In the genomic region with DNA sequence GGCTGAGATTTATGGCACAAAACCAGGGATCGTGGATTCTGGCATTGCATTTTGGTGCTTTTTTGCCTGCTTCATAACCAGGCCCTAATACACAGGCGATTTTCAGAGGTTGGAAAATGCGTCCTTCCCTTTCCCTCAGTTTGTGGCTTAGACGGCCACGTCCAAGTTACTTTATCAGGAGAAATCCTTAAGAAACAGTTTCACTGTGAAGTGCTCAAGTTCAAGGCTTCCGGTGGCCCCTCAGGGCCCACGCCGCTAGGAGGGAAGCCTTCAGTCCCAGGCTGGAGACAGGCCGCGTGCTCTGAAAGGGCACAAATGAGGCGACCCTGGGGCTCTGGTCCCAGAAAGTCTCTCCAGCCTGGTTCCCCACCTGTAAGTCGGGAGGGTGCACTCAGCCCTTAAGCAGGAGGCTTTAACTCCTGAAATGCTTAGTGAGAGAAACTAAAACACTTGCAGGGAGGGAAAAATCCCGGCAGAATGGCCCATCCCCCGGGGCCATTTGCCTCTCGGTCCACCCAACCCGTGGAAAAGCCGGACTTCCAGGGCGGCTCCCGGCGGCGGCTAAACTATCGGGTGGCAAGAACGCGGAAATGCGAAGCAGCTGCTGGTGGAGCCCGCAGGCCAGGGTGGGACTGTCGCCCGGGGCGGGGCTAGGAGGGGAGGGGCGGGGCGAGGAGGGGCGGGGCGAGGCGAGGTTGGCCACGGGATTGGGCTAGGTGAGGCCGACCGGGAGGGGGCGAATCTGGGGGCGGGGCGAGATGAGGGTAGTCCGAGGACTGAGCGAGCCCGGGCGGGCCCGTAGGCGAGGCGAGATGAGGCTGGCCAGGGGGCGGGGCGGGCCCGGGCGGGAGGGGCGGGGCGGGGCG, we compare ENCODE assay signal across 8 cellular contexts. TPM values are rescaled to one million over a fixed set of nuclear protein-coding genes. Genes with fewer than 3 reads are reported as not detected.
DNase-seq lines count a peak whose midpoint lies in the region; ATAC-seq and TF ChIP-seq lines count a peak whose summit lies in the region.

No MANE protein-coding gene starts in this region.

- no peaks in the 10 kb centered on the region for H3K27me3 Mint-ChIP-seq in activated B cell treated with CpG ODN at 0.5 μM for 24 hours

- no peak for TF ChIP-seq CTCF in AG10803 (conservative IDR thresholded peaks at IDR 0.05; ENCODE audit: low read length)
- no peak for TF ChIP-seq CTCF in activated B cell treated with CpG ODN at 0.5 μM for 24 hours (IDR thresholded peaks at IDR 0.05)
- TF ChIP-seq CTCF in cardiac fibroblast (IDR thresholded peaks at IDR 0.05; ENCODE audit: low read depth, low read length) = no peak

- CTCF ChIA-PET in activated B cell treated with CpG ODN at 0.5 μM for 24 hours (lab: Charles Lee) = interaction anchor here (0.7 to 2.8 kb wide), 4 partner anchors 22 to 1527 kb away, joined by 3 to 9 read pairs (median 4); a partner anchor contains a TSS

- peaks cover 20% of the 10 kb centered on the region for H3K4me1 Mint-ChIP-seq in activated B cell treated with CpG ODN at 0.5 μM for 24 hours

- ATAC-seq in GM19025 (IDR thresholded peaks at IDR 0.05; ENCODE audit: low read depth, unreplicated experiment) = peak; percentile 47
- peak; percentile 60 for ATAC-seq in HG03196 (IDR thresholded peaks at IDR 0.05; ENCODE audit: unreplicated experiment)
- peak; percentile 92 for ATAC-seq in activated B cell treated with CpG ODN at 0.5 μM for 24 hours (ENCODE audit: low read depth)

- peak; percentile 95 for DNase-seq in AG10803 (ENCODE audit: low read depth)
- DNase-seq in NCI-H2227 treated with DMSO at 0.1 percent for 48 hours (lab: John Stamatoyannopoulos, UW) = peak; percentile 94
- peak; percentile 91 for DNase-seq in activated B cell treated with CpG ODN at 0.5 μM for 24 hours
- DNase-seq in cardiac fibroblast (ENCODE audit: low read depth in 2 of 2) = peak; percentile 96 to 98
- DNase-seq in islet precursor cell = peak; percentile 99
- peak; percentile 99 for DNase-seq in stimulated activated CD4-positive, alpha-beta T cell treated with anti-CD3 and anti-CD28 coated beads, Interleukin-12 subunit alpha, Interleukin-12 subunit beta, amount 100 ng/mL, for 4 hours

- POLR2A ChIA-PET in activated B cell treated with CpG ODN at 0.5 μM for 24 hours (lab: Charles Lee) = interaction anchor here (0.5 to 2.5 kb wide), 14 partner anchors 10 to 1311 kb away, joined by 3 to 37 read pairs (median 4); partner anchors contain the start of genes E2F6, PDIA6, ROCK2 and TAF1B

- peak overlapping the region; percentile 60 for H3K4me3 ChIP-seq in AG10803 (ENCODE audit: low read length)
- peak overlapping the region; percentile 44 to 50 for H3K4me3 ChIP-seq in cardiac fibroblast (replicated peaks in 1 of 2; ENCODE audit: low read depth in 2 of 2, low read length in 2 of 2)

- no peaks in the 10 kb centered on the region for H3K36me3 Mint-ChIP-seq in activated B cell treated with CpG ODN at 0.5 μM for 24 hours (ENCODE audit: low read depth)

- peak overlapping the region; percentile 85 for H3K4me3 Mint-ChIP-seq in activated B cell treated with CpG ODN at 0.5 μM for 24 hours

- intact Hi-C loops in activated B cell treated with CpG ODN at 0.5 μM for 24 hours (cut with micrococcal nuclease) = loop anchor here (1.0 to 10.0 kb wide), 8 partner anchors 22 to 1560 kb away; partner anchors contain the start of genes LPIN1, ODC1, PDIA6 and TRIB2

- H3K9me3 Mint-ChIP-seq in activated B cell treated with CpG ODN at 0.5 μM for 24 hours = no peaks in the 10 kb centered on the region

- H3K27ac Mint-ChIP-seq in activated B cell treated with CpG ODN at 0.5 μM for 24 hours = peak overlapping the region; percentile 84

RNA-seq across cellular contexts. Expression of gene SLC66A3, which starts 0.6 kb away (rescaled TPM):
- 14.3 and 15.2 TPM in 2 replicates for total RNA-seq in activated B cell treated with CpG ODN at 0.5 μM for 24 hours

Comparison
In these comparisons a context has a peak if more than half of its experiments do, and no peak if none do; other contexts are left out.
1. Peak in every context shown above with its lines: DNase-seq, ATAC-seq and H3K4me3 ChIP-seq.